In the genomic region with DNA sequence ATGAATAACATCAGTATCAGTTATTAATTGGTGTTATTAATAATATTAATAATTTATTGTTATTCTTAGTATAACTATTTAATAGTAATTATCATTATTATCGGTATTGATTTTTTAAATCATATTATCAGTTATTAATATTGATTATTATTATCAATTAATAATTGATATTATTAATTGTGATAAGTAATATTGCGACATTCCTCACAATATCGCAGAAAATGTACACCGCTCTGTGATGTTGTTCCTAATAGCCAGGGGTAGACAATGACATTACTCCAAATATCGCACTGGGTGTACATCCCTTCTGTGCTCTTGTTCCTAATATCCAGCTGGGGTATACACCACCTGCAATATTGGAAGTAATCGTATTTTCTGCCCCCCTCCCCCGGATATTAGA, we compare ENCODE assay signal across 2 cellular contexts.
TF ChIP-seq lines count a peak whose summit lies in the region.

No MANE protein-coding gene starts in this region.

TF ChIP-seq in HepG2, 621 proteins besides CTCF, POLR2A, EP300 and RAD21:
- TF ChIP-seq CEBPB (IDR thresholded peaks at IDR 0.05; ENCODE audit: borderline replicate concordance, low read depth, low read length): 0 out of 2 replicates have a peak, but pooled peaks have one; percentile 40
- no peak for TF ChIP-seq ZNF749 (CRISPR knock-in tag; IDR thresholded peaks at IDR 0.05; ENCODE audit: borderline replicate concordance)
- no peak for TF ChIP-seq MTA3 (CRISPR knock-in tag; IDR thresholded peaks at IDR 0.05)
- TF ChIP-seq, protein P1, sequence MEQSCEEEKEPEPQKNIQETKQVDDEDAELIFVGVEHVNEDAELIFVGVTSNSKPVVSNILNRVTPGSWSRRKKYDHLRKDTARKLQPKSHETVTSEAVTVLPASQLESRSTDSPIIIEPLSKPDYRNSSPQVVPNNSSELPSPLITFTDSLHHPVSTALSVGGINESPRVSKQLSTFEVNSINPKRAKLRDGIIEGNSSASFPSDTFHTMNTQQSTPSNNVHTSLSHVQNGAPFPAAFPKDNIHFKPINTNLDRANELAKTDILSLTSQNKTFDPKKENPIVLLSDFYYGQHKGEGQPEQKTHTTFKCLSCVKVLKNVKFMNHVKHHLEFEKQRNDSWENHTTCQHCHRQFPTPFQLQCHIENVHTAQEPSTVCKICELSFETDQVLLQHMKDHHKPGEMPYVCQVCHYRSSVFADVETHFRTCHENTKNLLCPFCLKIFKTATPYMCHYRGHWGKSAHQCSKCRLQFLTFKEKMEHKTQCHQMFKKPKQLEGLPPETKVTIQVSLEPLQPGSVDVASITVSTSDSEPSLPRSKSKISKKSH (CRISPR knock-in tag; IDR thresholded peaks at IDR 0.05; ENCODE audit: borderline replicate concordance): no peak

TF ChIP-seq in WTC11, 78 proteins besides CTCF, POLR2A, EP300 and RAD21:
- TF ChIP-seq SMAD4 (CRISPR knock-in tag; IDR thresholded peaks at IDR 0.05) (no peak), GTF2I (CRISPR knock-in tag; conservative IDR thresholded peaks at IDR 0.05) (no peak), NR3C1 (CRISPR knock-in tag; conservative IDR thresholded peaks at IDR 0.05; ENCODE audit: low read depth) (no peak), HMGA2 (CRISPR knock-in tag; IDR thresholded peaks at IDR 0.05) (peak; percentile 87), CREB1 (CRISPR knock-in tag; IDR thresholded peaks at IDR 0.05) (no peak), TP53 (CRISPR knock-in tag; IDR thresholded peaks at IDR 0.05) (no peak), FOXJ3 (CRISPR knock-in tag; IDR thresholded peaks at IDR 0.05; ENCODE audit: borderline replicate concordance) (no peak), IRF2 (CRISPR knock-in tag; IDR thresholded peaks at IDR 0.05; ENCODE audit: borderline replicate concordance, low read depth) (no peak)
